Comparison of ENCODE assay signal across 16 cellular contexts in genomic region chr4:6714954-6715353, GRCh38. TPM values are rescaled to one million over a fixed set of nuclear protein-coding genes. Genes with fewer than 3 reads are reported as not detected.
DNase-seq lines count a peak whose midpoint lies in the region; ATAC-seq, FAIRE-seq and TF ChIP-seq lines count a peak whose summit lies in the region.
"Had no signal": no experiment of that assay in that cellular context is flagged by ENCODE, and none has a peak within 500 bp of the region (broad histone marks: within the 10 kb centered on the region; RNA-seq: fewer than 3 reads in every experiment).

No MANE protein-coding gene starts in this region.

- TF ChIP-seq CTCF in VCaP (conservative IDR thresholded peaks at IDR 0.05) = no peak
- no peak for TF ChIP-seq CTCF in HepG2 (CRISPR knock-in tag; IDR thresholded peaks at IDR 0.05)
- TF ChIP-seq CTCF in GM10248 (IDR thresholded peaks at IDR 0.05; ENCODE audit: control extremely low read depth, extremely low read depth, low read depth, missing control alignments) = no peak

- H3K9me3 ChIP-seq in HepG2 (ENCODE audit: low read length) = no peaks in the 10 kb centered on the region

- in situ Hi-C loops in HepG2 (cut with HindIII; ENCODE audit: extremely low pct_ligation_motif_present, low pct_unique_long_range_greater_than_20kb) = no loop called here

- no peak for ATAC-seq in stimulated activated naive CD8-positive, alpha-beta T cell treated with anti-CD3 and anti-CD28 coated beads, Interleukin-15, Interleukin-2, amounts not matched to agents 100 U/mL and 50 U/mL, for 24 hours
- ATAC-seq in HepG2 = no peak
- no peak for ATAC-seq in GM19351 (IDR thresholded peaks at IDR 0.05; ENCODE audit: unreplicated experiment)
- no peak for ATAC-seq in GM19324 (IDR thresholded peaks at IDR 0.05; ENCODE audit: low FRiP score, unreplicated experiment)

- H3K79me2 ChIP-seq in HepG2 (ENCODE audit: insufficient read depth, low read length) = peaks cover 22% of the 10 kb centered on the region

- TF ChIP-seq EP300 in HepG2 (IDR thresholded peaks at IDR 0.05; ENCODE audit: low read depth in 2 of 2, low read length in 2 of 2) = no peak
- no peak for TF ChIP-seq EP300 in HepG2 (CRISPR knock-in tag; IDR thresholded peaks at IDR 0.05; ENCODE audit: borderline replicate concordance)

- POLR2A ChIA-PET in HepG2 (lab: Yijun Ruan, JAX) = interaction anchor here (1.0 to 3.0 kb wide), 5 partner anchors 10 to 178 kb away, joined by 3 to 15 read pairs (median 9); partner anchors contain the start of gene S100P
- POLR2A ChIA-PET in GM10248 (lab: Yijun Ruan, JAX) = no interaction called here

- peaks cover 4% of the 10 kb centered on the region for H3K36me3 Mint-ChIP-seq in stimulated activated naive CD8-positive, alpha-beta T cell treated with anti-CD3 and anti-CD28 coated beads, Interleukin-15, Interleukin-2, amounts not matched to agents 100 ng/mL and 50 ng/mL, for 24 hours (ENCODE audit: low read depth)

- peak overlapping the region; percentile 91 for H3K9ac ChIP-seq in HepG2 (ENCODE audit: insufficient read depth, low read depth, low read length)

- no peaks in the 10 kb centered on the region for H3K27me3 Mint-ChIP-seq in stimulated activated naive CD8-positive, alpha-beta T cell treated with anti-CD3 and anti-CD28 coated beads, Interleukin-15, Interleukin-2, amounts not matched to agents 100 ng/mL and 50 ng/mL, for 24 hours

- no peak for TF ChIP-seq POLR2A in HepG2 (IDR thresholded peaks at IDR 0.05; ENCODE audit: insufficient read depth in 1 of 2, low read depth in 2 of 2, low read length in 2 of 2)

- H3K4me3 Mint-ChIP-seq in stimulated activated naive CD8-positive, alpha-beta T cell treated with anti-CD3 and anti-CD28 coated beads, Interleukin-15, Interleukin-2, amounts not matched to agents 100 ng/mL and 50 ng/mL, for 24 hours = no peak overlapping the region

- H3K27me3 ChIP-seq in HepG2 (ENCODE audit: control insufficient read depth in 1 of 2, insufficient read depth in 2 of 2, low read length in 2 of 2) = no peaks in the 10 kb centered on the region; a peak in 1 of 5 replicates
- H3K27me3 ChIP-seq: dorsolateral prefrontal cortex had no signal

- peak overlapping the region in 1 of 3 experiments; percentile 88; a peak in 1 of 6 replicates for H3K4me3 ChIP-seq in HepG2 (replicated peaks in 1 of 3; ENCODE audit: insufficient read depth in 1 of 3, low read depth in 2 of 3, low read length in 3 of 3)

- intact Hi-C loops in HepG2 (cut with micrococcal nuclease; ENCODE audit: unreplicated experiment) = no loop called here

- FAIRE-seq in HepG2 (lab: Jason Lieb, UNC) = no peak
- FAIRE-seq: H54 had no signal

- H3K36me3 ChIP-seq in HepG2 (replicated peaks in 1 of 2; ENCODE audit: control insufficient read depth in 1 of 2, insufficient read depth in 2 of 2, low read length in 2 of 2) = no peaks in the 10 kb centered on the region

- peak overlapping the region; percentile 99; the same call in 1 of the 2 replicates for H3K4me2 ChIP-seq in HepG2 (ENCODE audit: low read depth, low read length)

- H3K27ac Mint-ChIP-seq in stimulated activated naive CD8-positive, alpha-beta T cell treated with anti-CD3 and anti-CD28 coated beads, Interleukin-15, Interleukin-2, amounts not matched to agents 100 ng/mL and 50 ng/mL, for 24 hours = peak overlapping the region; percentile 57

- H4K20me1 ChIP-seq in HepG2 (ENCODE audit: insufficient read depth, low read length) = 0 out of 2 replicates have a peak, but pooled peaks cover 8% of the 10 kb centered on the region

- no peak for DNase-seq in stimulated activated naive CD8-positive, alpha-beta T cell treated with anti-CD3 and anti-CD28 coated beads, Interleukin-15, Interleukin-2, amounts not matched to agents 100 U/mL and 50 U/mL, for 24 hours
- no peak for DNase-seq in HepG2 (ENCODE audit: low spot score)
- no peak for DNase-seq in GM10248 (ENCODE audit: extremely low spot score)
- DNase-seq in NCI-H1417 (lab: John Stamatoyannopoulos, UW) = no peak
- DNase-seq: dorsolateral prefrontal cortex; midbrain; NCI-H2227 treated with DMSO at 0.1 percent for 48 hours; stimulated activated CD4-positive, alpha-beta T cell treated with anti-CD3 and anti-CD28 coated beads, Interleukin-2, amount 100 ng/mL, for 48 hours; T1000 had no signal

- CTCF ChIA-PET in HepG2 (lab: Yijun Ruan, JAX; ENCODE audit: low intra/inter-chr PET ratio, low total read pairs) = no interaction called here
- CTCF ChIA-PET in GM10248 (lab: Yijun Ruan, JAX) = interaction anchor here (1.0 to 6.1 kb wide), 4 partner anchors 19 to 356 kb away, joined by 3 to 190 read pairs (median 6); no protein-coding TSS in a partner anchor

- WGBS in HepG2 (ENCODE audit: low lambda C conversion rate) = 56% methylated on average over 1 of the region's 1 CpG

- BruUV-seq in HepG2 (replicated peaks; lab: Mats Ljungman, UMichigan) = no TSS peak

- H3K4me1 ChIP-seq in HepG2 (ENCODE audit: insufficient read depth, low read length) = peaks cover 42% of the 10 kb centered on the region

- no peak overlapping the region for H2AFZ ChIP-seq in HepG2 (ENCODE audit: low read length)

- peaks cover 5% of the 10 kb centered on the region for H3K9me3 Mint-ChIP-seq in stimulated activated naive CD8-positive, alpha-beta T cell treated with anti-CD3 and anti-CD28 coated beads, Interleukin-15, Interleukin-2, amounts not matched to agents 100 ng/mL and 50 ng/mL, for 24 hours
- H3K9me3 Mint-ChIP-seq: stimulated activated effector memory CD8-positive, alpha-beta T cell treated with anti-CD3 and anti-CD28 coated beads, Interleukin-12 subunit alpha, Interleukin-12 subunit beta, amount 100 ng/mL, for 72 hours had no signal

- TF ChIP-seq RAD21 in HepG2 (CRISPR knock-in tag; IDR thresholded peaks at IDR 0.05) = no peak

- H3K4me1 Mint-ChIP-seq in stimulated activated naive CD8-positive, alpha-beta T cell treated with anti-CD3 and anti-CD28 coated beads, Interleukin-15, Interleukin-2, amounts not matched to agents 100 ng/mL and 50 ng/mL, for 24 hours (ENCODE audit: low read depth) = peaks cover 41% of the 10 kb centered on the region

- H3K27ac ChIP-seq in VCaP (peak overlapping the region; percentile 90), HepG2 (ENCODE audit: extremely low read length, insufficient read depth, low read length) (no peak overlapping the region)

RNA-seq across cellular contexts. Expression of gene BLOC1S4, which starts 1.0 kb away (rescaled TPM):
- 18.7 and 20.9 TPM in 2 replicates for total RNA-seq in HepG2 (2016; rRNA removed; fragmentation: Illumina TruSeq; extraction: Trizol)
- total RNA-seq in HepG2 (2016; cell fraction: cytosol; rRNA removed; fragmentation: Illumina TruSeq; extraction: Trizol; ENCODE audit: low read depth) = 4.7 and 6.1 TPM in 2 replicates
- 19.1 and 20.1 TPM in 2 replicates for total RNA-seq in HepG2 (2016; cell fraction: insoluble cytoplasmic fraction; rRNA removed; fragmentation: Illumina TruSeq; extraction: Trizol)
- total RNA-seq in HepG2 (2016; cell fraction: membrane; rRNA removed; fragmentation: Illumina TruSeq; extraction: Trizol) = 11.7 and 12.0 TPM in 2 replicates
- 7.6 and 7.9 TPM in 2 replicates for total RNA-seq in HepG2 (2016; cell fraction: nucleus; rRNA removed; fragmentation: Illumina TruSeq; extraction: Trizol)
- polyA plus RNA-seq in HepG2 (2011; rRNA removed) = 15.5 and 17.6 TPM in 2 replicates
- 19.4 and 26.2 TPM in 2 replicates for polyA plus RNA-seq in HepG2 (2011; cell fraction: cytosol; rRNA removed)
- 9.3 and 10.5 TPM in 2 replicates for polyA plus RNA-seq in HepG2 (2011; cell fraction: nucleus; rRNA removed)
- 10.5 and 11.1 TPM in 2 replicates for polyA plus RNA-seq in HepG2 (2012)
- 3.6 and 4.1 TPM in 2 replicates for polyA plus RNA-seq in HepG2 (2016; cell fraction: cytosol; fragmentation: Illumina TruSeq; extraction: Trizol; ENCODE audit: low read depth)
- 22.2 and 23.4 TPM in 2 replicates for polyA plus RNA-seq in HepG2 (2016; cell fraction: insoluble cytoplasmic fraction; fragmentation: Illumina TruSeq; extraction: Trizol; ENCODE audit: low read depth)
- 7.5 and 8.0 TPM in 2 replicates for polyA plus RNA-seq in HepG2 (2016; cell fraction: membrane; fragmentation: Illumina TruSeq; extraction: Trizol; ENCODE audit: low read depth)
- polyA plus RNA-seq in HepG2 (2016; cell fraction: nucleus; fragmentation: Illumina TruSeq; extraction: Trizol; ENCODE audit: insufficient read depth, low read depth) = 10.3 and 14.0 TPM in 2 replicates
- polyA minus RNA-seq in HepG2 (2011; rRNA and poly(A)+ RNA removed; ENCODE audit: low replicate concordance) = 5.1 and 16.2 TPM in 2 replicates
- 9.3 and 9.9 TPM in 2 replicates for polyA minus RNA-seq in HepG2 (2011; cell fraction: cytosol; rRNA and poly(A)+ RNA removed)
- polyA minus RNA-seq in HepG2 (2011; cell fraction: nucleus; rRNA and poly(A)+ RNA removed) = 5.5 and 7.0 TPM in 2 replicates

RNA-seq across cellular contexts. Expression of gene MRFAP1L1, which starts 5.3 kb away (rescaled TPM):
- 76.6 and 124 TPM in 2 replicates for total RNA-seq in HepG2 (2016; rRNA removed; fragmentation: Illumina TruSeq; extraction: Trizol)
- 12.0 and 14.9 TPM in 2 replicates for total RNA-seq in HepG2 (2016; cell fraction: cytosol; rRNA removed; fragmentation: Illumina TruSeq; extraction: Trizol; ENCODE audit: low read depth)
- 82.6 and 130 TPM in 2 replicates for total RNA-seq in HepG2 (2016; cell fraction: insoluble cytoplasmic fraction; rRNA removed; fragmentation: Illumina TruSeq; extraction: Trizol)
- 36.1 and 39.2 TPM in 2 replicates for total RNA-seq in HepG2 (2016; cell fraction: membrane; rRNA removed; fragmentation: Illumina TruSeq; extraction: Trizol)
- 35.4 and 41.2 TPM in 2 replicates for total RNA-seq in HepG2 (2016; cell fraction: nucleus; rRNA removed; fragmentation: Illumina TruSeq; extraction: Trizol)
- polyA plus RNA-seq in HepG2 (2011; rRNA removed) = 39.9 and 44.8 TPM in 2 replicates
- 29.0 and 43.5 TPM in 2 replicates for polyA plus RNA-seq in HepG2 (2011; cell fraction: cytosol; rRNA removed)
- 12.5 and 20.0 TPM in 2 replicates for polyA plus RNA-seq in HepG2 (2011; cell fraction: nucleus; rRNA removed)
- 55.6 and 62.7 TPM in 2 replicates for polyA plus RNA-seq in HepG2 (2012)
- 6.5 and 6.6 TPM in 2 replicates for polyA plus RNA-seq in HepG2 (2016; cell fraction: cytosol; fragmentation: Illumina TruSeq; extraction: Trizol; ENCODE audit: low read depth)
- 143 and 162 TPM in 2 replicates for polyA plus RNA-seq in HepG2 (2016; cell fraction: insoluble cytoplasmic fraction; fragmentation: Illumina TruSeq; extraction: Trizol; ENCODE audit: low read depth)
- polyA plus RNA-seq in HepG2 (2016; cell fraction: membrane; fragmentation: Illumina TruSeq; extraction: Trizol; ENCODE audit: low read depth) = 21.2 and 21.7 TPM in 2 replicates
- polyA plus RNA-seq in HepG2 (2016; cell fraction: nucleus; fragmentation: Illumina TruSeq; extraction: Trizol; ENCODE audit: insufficient read depth, low read depth) = 60.2 and 60.7 TPM in 2 replicates
- polyA minus RNA-seq in HepG2 (2011; rRNA and poly(A)+ RNA removed; ENCODE audit: low replicate concordance) = 10.4 and 12.8 TPM in 2 replicates
- 13.6 and 15.5 TPM in 2 replicates for polyA minus RNA-seq in HepG2 (2011; cell fraction: cytosol; rRNA and poly(A)+ RNA removed)
- 16.1 and 16.2 TPM in 2 replicates for polyA minus RNA-seq in HepG2 (2011; cell fraction: nucleus; rRNA and poly(A)+ RNA removed)

RNA-seq across cellular contexts. Expression of gene S100P, which starts 21.3 kb away (rescaled TPM):
- total RNA-seq in HepG2 (2016; rRNA removed; fragmentation: Illumina TruSeq; extraction: Trizol) = 278 and 348 TPM in 2 replicates
- 36.9 and 39.1 TPM in 2 replicates for total RNA-seq in HepG2 (2016; cell fraction: cytosol; rRNA removed; fragmentation: Illumina TruSeq; extraction: Trizol; ENCODE audit: low read depth)
- 251 and 366 TPM in 2 replicates for total RNA-seq in HepG2 (2016; cell fraction: insoluble cytoplasmic fraction; rRNA removed; fragmentation: Illumina TruSeq; extraction: Trizol)
- total RNA-seq in HepG2 (2016; cell fraction: membrane; rRNA removed; fragmentation: Illumina TruSeq; extraction: Trizol) = 71.8 and 83.2 TPM in 2 replicates
- total RNA-seq in HepG2 (2016; cell fraction: nucleus; rRNA removed; fragmentation: Illumina TruSeq; extraction: Trizol) = 84.8 and 90.9 TPM in 2 replicates
- 1,649 and 1,898 TPM in 2 replicates for polyA plus RNA-seq in HepG2 (2011; rRNA removed)
- polyA plus RNA-seq in HepG2 (2011; cell fraction: cytosol; rRNA removed) = 422 and 472 TPM in 2 replicates
- 82.9 and 122 TPM in 2 replicates for polyA plus RNA-seq in HepG2 (2011; cell fraction: nucleus; rRNA removed)
- 700 and 2,334 TPM in 2 replicates for polyA plus RNA-seq in HepG2 (2012)
- polyA plus RNA-seq in HepG2 (2016; cell fraction: cytosol; fragmentation: Illumina TruSeq; extraction: Trizol; ENCODE audit: low read depth) = 30.5 and 35.0 TPM in 2 replicates
- polyA plus RNA-seq in HepG2 (2016; cell fraction: insoluble cytoplasmic fraction; fragmentation: Illumina TruSeq; extraction: Trizol; ENCODE audit: low read depth) = 150 and 168 TPM in 2 replicates
- polyA plus RNA-seq in HepG2 (2016; cell fraction: membrane; fragmentation: Illumina TruSeq; extraction: Trizol; ENCODE audit: low read depth) = 38.8 and 42.8 TPM in 2 replicates
- 79.1 and 81.3 TPM in 2 replicates for polyA plus RNA-seq in HepG2 (2016; cell fraction: nucleus; fragmentation: Illumina TruSeq; extraction: Trizol; ENCODE audit: insufficient read depth, low read depth)
- polyA minus RNA-seq in HepG2 (2011; rRNA and poly(A)+ RNA removed; ENCODE audit: low replicate concordance) = 151 and 198 TPM in 2 replicates
- polyA minus RNA-seq in HepG2 (2011; cell fraction: cytosol; rRNA and poly(A)+ RNA removed) = 87.0 and 146 TPM in 2 replicates
- 37.3 and 51.0 TPM in 2 replicates for polyA minus RNA-seq in HepG2 (2011; cell fraction: nucleus; rRNA and poly(A)+ RNA removed)
- total RNA-seq: renal cortical epithelial cell had no signal
